In the genomic region with DNA sequence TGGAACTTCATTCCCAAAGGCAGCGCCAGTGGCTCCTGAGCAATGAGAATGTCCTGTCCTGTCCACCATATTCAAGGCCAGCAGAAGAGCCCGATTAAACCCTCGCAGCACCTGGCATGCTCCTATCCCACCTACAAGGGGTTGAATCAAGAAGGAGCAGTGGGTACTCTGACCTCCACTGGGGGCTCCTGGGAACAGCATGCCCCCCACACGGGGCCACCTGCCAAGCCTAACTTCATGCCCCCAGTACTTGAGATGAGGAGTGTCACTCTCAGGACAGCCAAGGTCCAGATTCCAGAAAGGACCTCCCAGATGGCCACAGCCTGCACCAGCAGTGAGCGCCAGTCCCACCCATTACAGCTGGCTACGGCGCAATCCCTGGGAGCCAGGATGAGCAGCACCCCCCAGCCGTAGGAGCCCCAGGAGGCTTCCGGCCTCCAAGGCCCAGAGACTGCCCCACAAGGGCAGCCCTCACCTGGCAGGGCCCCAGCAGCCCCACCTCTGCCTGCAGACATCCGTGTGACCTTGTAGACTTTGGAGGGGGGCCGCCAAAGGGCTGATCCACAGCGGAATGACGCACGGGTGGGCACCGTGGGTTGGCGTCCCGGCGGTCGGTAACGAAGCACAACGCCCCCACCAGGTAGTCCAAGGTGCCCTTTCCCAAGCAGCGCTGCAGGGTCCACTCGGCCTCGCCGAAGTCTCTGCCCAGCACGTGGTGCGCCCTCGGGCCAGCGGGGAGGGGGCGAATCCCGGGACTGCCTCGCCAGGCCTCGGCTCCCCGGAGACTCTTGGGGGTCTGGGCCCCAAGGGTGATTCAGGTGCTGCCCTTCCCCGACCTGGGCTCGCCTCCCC, we compare ENCODE assay signal across 8 cellular contexts. TPM values are rescaled to one million over a fixed set of nuclear protein-coding genes. Genes with fewer than 3 reads are reported as not detected.
DNase-seq lines count a peak whose midpoint lies in the region; ATAC-seq and TF ChIP-seq lines count a peak whose summit lies in the region.

No MANE protein-coding gene starts in this region.

- H3K27me3 Mint-ChIP-seq in activated CD4-positive, alpha-beta memory T cell treated with anti-CD3 and anti-CD28 coated beads, Interleukin-2, amount 10 ng/mL, durations not matched to agents 7 days and 5 days, result no peaks in the 10 kb centered on the region

- H3K27me3 ChIP-seq in right cardiac atrium (ENCODE audit: control insufficient read depth, insufficient read depth) (no peaks in the 10 kb centered on the region), spleen (replicated peaks in 1 of 7) (no peaks in the 10 kb centered on the region)

- H3K4me1 Mint-ChIP-seq in activated CD4-positive, alpha-beta memory T cell treated with anti-CD3 and anti-CD28 coated beads, Interleukin-2, amount 10 ng/mL, durations not matched to agents 7 days and 5 days, result peaks cover 76% of the 10 kb centered on the region

- TF ChIP-seq CTCF in HFF-Myc (IDR thresholded peaks at IDR 0.05; ENCODE audit: low read depth, low read length, missing control alignments) (no peak), spleen (IDR thresholded peaks at IDR 0.05 in 8 of 11, conservative IDR thresholded peaks at IDR 0.05 in 3 of 11) (no peak)

- POLR2A ChIA-PET in activated CD4-positive, alpha-beta memory T cell treated with anti-CD3 and anti-CD28 coated beads, Interleukin-2, amount 10 ng/mL, durations not matched to agents 7 days and 5 days (lab: Charles Lee), result interaction anchor here (0.9 to 8.7 kb wide), 18 partner anchors 10 to 574 kb away, joined by 3 to 169 read pairs (median 11); partner anchors contain the start of genes ACADVL, ACAP1, DLG4 and FXR2

- H3K9me3 ChIP-seq in right cardiac atrium (ENCODE audit: control insufficient read depth, low read length), result no peaks in the 10 kb centered on the region
- no peaks in the 10 kb centered on the region for H3K9me3 ChIP-seq in spleen

- H3K27ac ChIP-seq in right cardiac atrium (ENCODE audit: low read length) (peak overlapping the region; percentile 73), spleen (peak overlapping the region; percentile 94 to 99 (median 98))

- peak overlapping the region; percentile 99 for H3K27ac Mint-ChIP-seq in activated CD4-positive, alpha-beta memory T cell treated with anti-CD3 and anti-CD28 coated beads, Interleukin-2, amount 10 ng/mL, durations not matched to agents 7 days and 5 days

- CTCF ChIA-PET in activated CD4-positive, alpha-beta memory T cell treated with anti-CD3 and anti-CD28 coated beads, Interleukin-2, amount 10 ng/mL, durations not matched to agents 7 days and 5 days (lab: Charles Lee), result interaction anchor here (2.1 to 4.1 kb wide), 5 partner anchors 8 to 536 kb away, joined by 4 to 29 read pairs (median 14); partner anchors contain the start of genes ALOXE3, SENP3, TMEM102 and TP53

- H3K4me1 ChIP-seq in right cardiac atrium (ENCODE audit: control insufficient read depth, insufficient read depth, low read length) (peaks cover 19% of the 10 kb centered on the region), spleen (peaks cover 53 to 92% (median 76%) of the 10 kb centered on the region in 6 donors)

- peaks cover 54% of the 10 kb centered on the region for H3K36me3 Mint-ChIP-seq in activated CD4-positive, alpha-beta memory T cell treated with anti-CD3 and anti-CD28 coated beads, Interleukin-2, amount 10 ng/mL, durations not matched to agents 7 days and 5 days (ENCODE audit: low read depth)

- ATAC-seq in right cardiac atrium (peak in 1 of 2 donors; percentile 0), HG02852 (IDR thresholded peaks at IDR 0.05; ENCODE audit: unreplicated experiment) (no peak), GM18907 (IDR thresholded peaks at IDR 0.05; ENCODE audit: unreplicated experiment) (no peak), HG03175 (IDR thresholded peaks at IDR 0.05; ENCODE audit: unreplicated experiment) (no peak)

- peak overlapping the region; percentile 72 for H3K4me3 ChIP-seq in HFF-Myc (replicated peaks; ENCODE audit: low read depth, low read length)
- H3K4me3 ChIP-seq in right cardiac atrium (ENCODE audit: low read length), result peak overlapping the region; percentile 3
- H3K4me3 ChIP-seq in spleen, result peak overlapping the region in 7 of 8 donors; percentile 51 to 82 (median 59)

- DNase-seq in HFF-Myc (ENCODE audit: extremely low read depth, low read depth), result no peak
- no peak for DNase-seq in activated CD4-positive, alpha-beta memory T cell treated with anti-CD3 and anti-CD28 coated beads, Interleukin-2, amount 10 ng/mL, durations not matched to agents 7 days and 5 days
- DNase-seq in right cardiac atrium, result peak; percentile 50 to 83 (median 78)
- peak; percentile 90 for DNase-seq in spleen
- DNase-seq in OCI-M1 (lab: John Stamatoyannopoulos, UW), result no peak

- H3K36me3 ChIP-seq in spleen, result peaks cover 0 to 57% (median 24%) of the 10 kb centered on the region in 6 donors

- 86% methylated on average over 36 of the region's 36 CpGs for WGBS in right cardiac atrium
- WGBS in spleen, 5 donors, result 77 to 87% (median 83%) methylated on average over 19 to 36 of the region's 36 CpGs

- peak overlapping the region; percentile 97 for H3K4me3 Mint-ChIP-seq in activated CD4-positive, alpha-beta memory T cell treated with anti-CD3 and anti-CD28 coated beads, Interleukin-2, amount 10 ng/mL, durations not matched to agents 7 days and 5 days

- no peak for TF ChIP-seq POLR2A in spleen (IDR thresholded peaks at IDR 0.05)

- no peaks in the 10 kb centered on the region for H3K9me3 Mint-ChIP-seq in activated CD4-positive, alpha-beta memory T cell treated with anti-CD3 and anti-CD28 coated beads, Interleukin-2, amount 10 ng/mL, durations not matched to agents 7 days and 5 days

- intact Hi-C loops in right cardiac atrium (cut with DNase I) (loop anchor here in 2 of 4 donors (10.0 kb wide), 2 partner anchors 102 to 228 kb away; partner anchors contain the start of genes KCTD11 (in 1 of the 2), TMEM95 (in 1 of the 2), TP53 (in 1 of the 2) and WRAP53 (in 1 of the 2)), spleen (cut with DNase I; ENCODE audit: low total_unique reads) (no loop called here)

RNA-seq across cellular contexts. Expression of gene MPDU1, which starts 1.0 kb away (rescaled TPM):
- total RNA-seq in activated CD4-positive, alpha-beta memory T cell treated with anti-CD3 and anti-CD28 coated beads, Interleukin-2, amount 10 ng/mL, durations not matched to agents 7 days and 5 days, result 10 to 100 TPM; 54.1 to 58.6 TPM
- 10 to 100 TPM; 19.3 to 32.7 (median 29.4) TPM for total RNA-seq in right cardiac atrium
- 43.7 TPM for polyA plus RNA-seq in right cardiac atrium
- total RNA-seq in spleen, result 100 to 1,000 TPM in 1 of 7 donors, 10 to 100 TPM in 6; 35.5 to 163 (median 51.2) TPM
- 10 to 100 TPM; 42.7 to 73.0 (median 59.5) TPM for polyA plus RNA-seq in spleen

RNA-seq across cellular contexts. Expression of gene CD68, which starts 3.2 kb away (rescaled TPM):
- total RNA-seq in activated CD4-positive, alpha-beta memory T cell treated with anti-CD3 and anti-CD28 coated beads, Interleukin-2, amount 10 ng/mL, durations not matched to agents 7 days and 5 days, result 10 to 100 TPM; 34.5 to 36.0 TPM
- total RNA-seq in right cardiac atrium (10 to 100 TPM; 34.6 to 45.6 (median 44.1) TPM), spleen (100 to 1,000 TPM; 177 to 387 (median 271) TPM)
- polyA plus RNA-seq in right cardiac atrium (19.4 TPM), spleen (100 to 1,000 TPM in 1 of 3 donors, 10 to 100 TPM in 2; 52.5 to 236 (median 86.1) TPM)

RNA-seq across cellular contexts. Expression of gene SOX15, which starts 7.3 kb away (rescaled TPM):
- total RNA-seq in activated CD4-positive, alpha-beta memory T cell treated with anti-CD3 and anti-CD28 coated beads, Interleukin-2, amount 10 ng/mL, durations not matched to agents 7 days and 5 days, result under 1 TPM; 0.30 to 0.40 TPM
- total RNA-seq in right cardiac atrium (1 to 10 TPM; 5.4 to 6.2 (median 5.9) TPM), spleen (1 to 10 TPM in 1 of 7 donors, under 1 TPM in 2, not detected in 4; 0.41 to 1.7 (median 0.64) TPM)
- polyA plus RNA-seq in right cardiac atrium (7.0 TPM), spleen (under 1 TPM; 0.20 to 0.44 (median 0.32) TPM)

RNA-seq across cellular contexts. Expression of gene SENP3, which starts 20.9 kb away (rescaled TPM):
- 10 to 100 TPM; 37.6 to 39.9 TPM for total RNA-seq in activated CD4-positive, alpha-beta memory T cell treated with anti-CD3 and anti-CD28 coated beads, Interleukin-2, amount 10 ng/mL, durations not matched to agents 7 days and 5 days
- total RNA-seq in right cardiac atrium (10 to 100 TPM; 27.2 to 37.2 (median 34.2) TPM), spleen (10 to 100 TPM; 36.3 to 71.7 (median 42.9) TPM)
- polyA plus RNA-seq in right cardiac atrium (45.2 TPM), spleen (10 to 100 TPM; 43.1 to 52.7 (median 45.6) TPM)

RNA-seq across cellular contexts. Expression of gene TNFSF13, which starts 24.1 kb away (rescaled TPM):
- total RNA-seq in activated CD4-positive, alpha-beta memory T cell treated with anti-CD3 and anti-CD28 coated beads, Interleukin-2, amount 10 ng/mL, durations not matched to agents 7 days and 5 days, result 1 to 10 TPM; 1.8 to 2.0 TPM
- 10 to 100 TPM; 14.6 to 19.9 (median 15.7) TPM for total RNA-seq in right cardiac atrium
- polyA plus RNA-seq in right cardiac atrium, result 15.3 TPM
- 10 to 100 TPM; 14.5 to 54.0 (median 31.6) TPM for total RNA-seq in spleen
- 10 to 100 TPM; 19.9 to 23.4 (median 20.5) TPM for polyA plus RNA-seq in spleen

Comparison
In these comparisons a context has a peak if more than half of its experiments do, and no peak if none do; other contexts are left out.
1. DNase-seq: peak in right cardiac atrium (3 of 3) and spleen (single experiment); none in HFF-Myc (single experiment), activated CD4-positive, alpha-beta memory T cell treated with anti-CD3 and anti-CD28 coated beads, Interleukin-2, amount 10 ng/mL, durations not matched to agents 7 days and 5 days (single experiment) and OCI-M1 (single experiment).
2. H3K4me3 ChIP-seq: peak in every context shown above with its lines; median percentile 72 in HFF-Myc; 59 in spleen; 3 in right cardiac atrium.